Comparison of ENCODE assay signal across 1 cellular context in genomic region chr3:119508172-119508845, GRCh38.
A peak's percentile ranks its signal among the peaks of the same experiment; 100 is the strongest.
TF ChIP-seq lines count a peak whose summit lies in the region.

No MANE protein-coding gene starts in this region.

TF ChIP-seq in K562, 482 proteins besides CTCF, POLR2A, EP300 and RAD21 (continued from another document and continues in another):
- no peak for TF ChIP-seq ZNF280B (CRISPR knock-in tag; IDR thresholded peaks at IDR 0.05)
- no peak for TF ChIP-seq TSHZ1 (CRISPR knock-in tag; IDR thresholded peaks at IDR 0.05)
- no peak for TF ChIP-seq NR2C1 (IDR thresholded peaks at IDR 0.05)
- TF ChIP-seq NR2C1 (tag; IDR thresholded peaks at IDR 0.05) = 0 out of 2 replicates have a peak, but pooled peaks have one; percentile 8
- peak; percentile 43; the same call in 1 of the 2 replicates for TF ChIP-seq MYC (IDR thresholded peaks at IDR 0.05; ENCODE audit: low read depth, low read length)
- no peak for TF ChIP-seq MYC (CRISPR knock-in tag; IDR thresholded peaks at IDR 0.05; ENCODE audit: borderline replicate concordance, low read depth)
- TF ChIP-seq DPF2 (IDR thresholded peaks at IDR 0.05) = peak; percentile 50
- no peak for TF ChIP-seq ETS1 (conservative IDR thresholded peaks at IDR 0.05; ENCODE audit: control insufficient read depth, low read depth, low read length)
- peak; percentile 14; the same call in 1 of the 2 replicates for TF ChIP-seq TEAD4 (IDR thresholded peaks at IDR 0.05; ENCODE audit: low read length)
- TF ChIP-seq TEAD4 (CRISPR knock-in tag; IDR thresholded peaks at IDR 0.05; ENCODE audit: borderline replicate concordance) = no peak
- 0 out of 2 replicates have a peak, but pooled peaks have one; percentile 27 for TF ChIP-seq SMAD4 (CRISPR knock-in tag; conservative IDR thresholded peaks at IDR 0.05)
- TF ChIP-seq ZBTB2 (IDR thresholded peaks at IDR 0.05) = no peak
- TF ChIP-seq ZNF407 (IDR thresholded peaks at IDR 0.05; ENCODE audit: low read depth) = no peak
- peak; percentile 9; the same call in 1 of the 2 replicates for TF ChIP-seq TAL1 (IDR thresholded peaks at IDR 0.05)
- peak; percentile 67; the same call in 1 of the 2 replicates for TF ChIP-seq ZNF431 (CRISPR knock-in tag; IDR thresholded peaks at IDR 0.05)
- TF ChIP-seq MGA (IDR thresholded peaks at IDR 0.05) = peak; percentile 27; the same call in 1 of the 2 replicates
- TF ChIP-seq ZNF511 (CRISPR knock-in tag; IDR thresholded peaks at IDR 0.05) = no peak
- no peak for TF ChIP-seq ZNF263 (CRISPR knock-in tag; IDR thresholded peaks at IDR 0.05; ENCODE audit: borderline replicate concordance)
- no peak for TF ChIP-seq MCM2 (IDR thresholded peaks at IDR 0.05; ENCODE audit: low read depth)
- TF ChIP-seq ZBED1 (IDR thresholded peaks at IDR 0.05) = no peak
- peak; percentile 26; the same call in 1 of the 2 replicates for TF ChIP-seq NCOR1 (IDR thresholded peaks at IDR 0.05)
- TF ChIP-seq SPI1 (IDR thresholded peaks at IDR 0.05; ENCODE audit: borderline replicate concordance, low read depth, low read length) = no peak
- TF ChIP-seq ZNF165 (CRISPR knock-in tag; IDR thresholded peaks at IDR 0.05; ENCODE audit: borderline replicate concordance) = no peak
